Comparison of ENCODE assay signal across 8 cellular contexts in the genomic region with DNA sequence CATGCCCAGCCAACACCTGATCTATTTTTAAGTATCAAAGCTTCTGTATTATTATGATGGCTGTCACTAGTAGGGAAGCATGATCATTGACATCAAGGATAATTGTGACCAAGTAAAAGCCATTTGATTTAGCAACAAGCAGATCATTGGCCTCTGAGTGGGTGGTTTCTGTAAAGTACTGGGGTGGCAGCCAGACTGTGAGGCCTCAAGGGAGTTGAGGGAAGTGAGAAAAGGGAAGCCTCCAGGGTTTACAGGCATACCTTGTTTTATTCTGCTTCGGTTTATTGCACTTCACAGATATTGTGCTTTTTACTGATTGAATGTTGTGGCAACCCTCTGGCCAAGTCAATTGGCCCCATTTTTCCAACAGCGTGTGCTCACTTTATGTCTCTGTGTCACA.
A peak's percentile ranks its signal among the peaks of the same experiment; 100 is the strongest.
DNase-seq lines count a peak whose midpoint lies in the region; ATAC-seq lines count a peak whose summit lies in the region.

No MANE protein-coding gene starts in this region.

- peaks cover 4% of the 10 kb centered on the region for H3K4me1 ChIP-seq in mesenchymal stem cell (ENCODE audit: control insufficient read depth, insufficient read depth, low read depth, low read length)

- ATAC-seq in GM18867 (IDR thresholded peaks at IDR 0.05; ENCODE audit: unreplicated experiment) (peak; percentile 55), GM21825 (IDR thresholded peaks at IDR 0.05; ENCODE audit: unreplicated experiment) (peak; percentile 67)

- intact Hi-C loops in posterior cingulate gyrus (cut with DNase I) = no loop called here

- no peaks in the 10 kb centered on the region for H3K79me1 ChIP-seq in mesenchymal stem cell (replicated peaks; ENCODE audit: low read length, poor library complexity, severe bottlenecking)

- no peak overlapping the region for H2BK15ac ChIP-seq in mesenchymal stem cell (ENCODE audit: low read depth, poor library complexity, severe bottlenecking)

- H2AK5ac ChIP-seq in mesenchymal stem cell (ENCODE audit: low read length, severe bottlenecking) = peak overlapping the region; percentile 72

- H2BK12ac ChIP-seq in mesenchymal stem cell (ENCODE audit: low read length in 2 of 2) = no peak overlapping the region

- no peak overlapping the region for H3K14ac ChIP-seq in mesenchymal stem cell (ENCODE audit: low read length in 2 of 2)

- no peak overlapping the region for H2AFZ ChIP-seq in mesenchymal stem cell (ENCODE audit: low read depth, low read length)

- no peaks in the 10 kb centered on the region for H3K9me3 ChIP-seq in mesenchymal stem cell (ENCODE audit: control insufficient read depth, low read length)

- H3K4me3 ChIP-seq in mesenchymal stem cell (ENCODE audit: insufficient read depth in 1 of 2, low read depth in 1 of 2, low read length in 2 of 2) = no peak overlapping the region

- no peak overlapping the region for H3K9ac ChIP-seq in mesenchymal stem cell (ENCODE audit: low read length)

- H3K36me3 ChIP-seq in mesenchymal stem cell (ENCODE audit: control insufficient read depth in 1 of 2, insufficient read depth in 2 of 2, low read depth in 1 of 2, low read length in 2 of 2) = no peaks in the 10 kb centered on the region

- no peak overlapping the region for H3K23ac ChIP-seq in mesenchymal stem cell (ENCODE audit: low read length in 2 of 2)

- no peak overlapping the region for H2BK120ac ChIP-seq in mesenchymal stem cell (ENCODE audit: low read depth, low read length)

- H3K18ac ChIP-seq in mesenchymal stem cell (ENCODE audit: low read depth in 1 of 2, low read length in 2 of 2) = no peak overlapping the region

- H3K27ac ChIP-seq in mesenchymal stem cell (ENCODE audit: low read length, poor library complexity, severe bottlenecking) = no peak overlapping the region

- H4K8ac ChIP-seq in mesenchymal stem cell (ENCODE audit: low read length) = no peak overlapping the region

- peak; percentile 39 for DNase-seq in M059J (ENCODE audit: low read depth)
- DNase-seq in mesenchymal stem cell = no peak
- no peak for DNase-seq in COLO829 (ENCODE audit: low spot score)
- no peak for DNase-seq in HuH-7 (ENCODE audit: low spot score)
- DNase-seq in posterior cingulate gyrus = no peak
- DNase-seq in putamen (ENCODE audit: low spot score) = no peak

- H3K4me2 ChIP-seq in mesenchymal stem cell (ENCODE audit: low read length, poor library complexity, severe bottlenecking) = no peak overlapping the region

- WGBS in mesenchymal stem cell = 100% methylated on average over 2 of the region's 2 CpGs

- H4K91ac ChIP-seq in mesenchymal stem cell (ENCODE audit: low read length) = no peak overlapping the region

- no peak overlapping the region for H2BK5ac ChIP-seq in mesenchymal stem cell (ENCODE audit: low read depth, low read length, poor library complexity, severe bottlenecking)

- peaks cover 0 to 14% of the 10 kb centered on the region in 2 experiments for H3K27me3 ChIP-seq in mesenchymal stem cell (ENCODE audit: control insufficient read depth in 1 of 2, insufficient read depth in 1 of 2, low read length in 2 of 2)

- no peak overlapping the region for H3K4ac ChIP-seq in mesenchymal stem cell (ENCODE audit: low read depth in 1 of 2, low read length in 2 of 2)
